Comparison of ENCODE assay signal across 8 cellular contexts in genomic region chr2:216666461-216667233, GRCh38. TPM values are rescaled to one million over a fixed set of nuclear protein-coding genes. Genes with fewer than 3 reads are reported as not detected.
DNase-seq lines count a peak whose midpoint lies in the region; ATAC-seq and TF ChIP-seq lines count a peak whose summit lies in the region.

No MANE protein-coding gene starts in this region.

- H3K27ac Mint-ChIP-seq in T-helper 17 cell = no peak overlapping the region

- H3K9me3 ChIP-seq in T-helper 17 cell (ENCODE audit: control insufficient read depth, low read length, poor library complexity, severe bottlenecking) (no peaks in the 10 kb centered on the region), ascending aorta (no peaks in the 10 kb centered on the region), right cardiac atrium (ENCODE audit: control insufficient read depth, low read length) (no peaks in the 10 kb centered on the region), gastrocnemius medialis (no peaks in the 10 kb centered on the region)

- peak; percentile 61 for ATAC-seq in HG02610 (IDR thresholded peaks at IDR 0.05; ENCODE audit: unreplicated experiment)
- ATAC-seq in T-helper 17 cell = peak; percentile 88
- ATAC-seq in right cardiac atrium = peak; percentile 34 to 59
- peak; percentile 81 to 87 for ATAC-seq in gastrocnemius medialis
- ATAC-seq in GM19452 (IDR thresholded peaks at IDR 0.05; ENCODE audit: unreplicated experiment) = no peak

- no peak overlapping the region for H3K4me3 ChIP-seq in ascending aorta
- no peak overlapping the region for H3K4me3 ChIP-seq in right cardiac atrium (ENCODE audit: low read length)
- no peak overlapping the region for H3K4me3 ChIP-seq in gastrocnemius medialis

- H3K27ac ChIP-seq in ascending aorta (peak overlapping the region; percentile 35 to 59), right cardiac atrium (ENCODE audit: low read length) (no peak overlapping the region), gastrocnemius medialis (no peak overlapping the region)

- no peak for TF ChIP-seq POLR2A in gastrocnemius medialis (IDR thresholded peaks at IDR 0.05)

- H3K36me3 ChIP-seq in ascending aorta (peaks cover 14 to 29% of the 10 kb centered on the region in 2 donors), gastrocnemius medialis (no peaks in the 10 kb centered on the region)

- DNase-seq in NCI-H146 (lab: John Stamatoyannopoulos, UW) (peak; percentile 42), T-helper 17 cell (peak; percentile 18 to 52 (median 45)), ascending aorta (ENCODE audit: low spot score in 2 of 2) (peak in 1 of 2 donors; percentile 85), right cardiac atrium (peak in 2 of 3 donors; percentile 83 to 85), gastrocnemius medialis (peak in 1 of 2 donors; percentile 58)

- intact Hi-C loops in ascending aorta (cut with DNase I) (loop anchor here (1.0 to 5.0 kb wide), 3 partner anchors 30 to 147 kb away; no protein-coding TSS in a partner anchor), right cardiac atrium (cut with DNase I) (loop anchor here in 3 of 4 donors (1.0 to 10.0 kb wide), 3 partner anchors 147 to 632 kb away; no protein-coding TSS in a partner anchor), gastrocnemius medialis (cut with DNase I; ENCODE audit: low total_unique reads) (loop anchor here (1.0 kb wide), 2 partner anchors 147 to 632 kb away; no protein-coding TSS in a partner anchor)

- in situ Hi-C loops in gastrocnemius medialis (cut with MboI; ENCODE audit: low sequenced_read_pairs in 4 of 4) = loop anchor here (5.0 to 25.0 kb wide), 2 partner anchors 149 to 629 kb away; no protein-coding TSS in a partner anchor

- no peaks in the 10 kb centered on the region for H3K4me1 Mint-ChIP-seq in T-helper 17 cell

- no peak overlapping the region for H3K4me3 Mint-ChIP-seq in T-helper 17 cell

- H3K4me1 ChIP-seq in ascending aorta = peaks cover 0 to 16% of the 10 kb centered on the region in 2 donors
- H3K4me1 ChIP-seq in right cardiac atrium (ENCODE audit: control insufficient read depth, insufficient read depth, low read length) = no peaks in the 10 kb centered on the region
- H3K4me1 ChIP-seq in gastrocnemius medialis = peaks cover 0 to 4% of the 10 kb centered on the region in 2 donors

- TF ChIP-seq CTCF in GM12801 (IDR thresholded peaks at IDR 0.05; ENCODE audit: extremely low read depth, insufficient read length) = peak; percentile 61
- peak; percentile 97 to 99 (median 98) for TF ChIP-seq CTCF in ascending aorta (IDR thresholded peaks at IDR 0.05)
- peak; percentile 94 to 98 (median 97) for TF ChIP-seq CTCF in gastrocnemius medialis (IDR thresholded peaks at IDR 0.05 in 4 of 5, conservative IDR thresholded peaks at IDR 0.05 in 1 of 5)

- peaks cover 54% of the 10 kb centered on the region for H3K27me3 Mint-ChIP-seq in T-helper 17 cell

- no peaks in the 10 kb centered on the region for H3K27me3 ChIP-seq in ascending aorta
- no peaks in the 10 kb centered on the region for H3K27me3 ChIP-seq in right cardiac atrium (ENCODE audit: control insufficient read depth, insufficient read depth)
- no peaks in the 10 kb centered on the region for H3K27me3 ChIP-seq in gastrocnemius medialis

- WGBS in right cardiac atrium = 16% methylated on average over 9 of the region's 9 CpGs

- H3K36me3 Mint-ChIP-seq in T-helper 17 cell (ENCODE audit: low read depth) = no peaks in the 10 kb centered on the region

RNA-seq across cellular contexts. Expression of gene IGFBP5, which starts 28.7 kb away (rescaled TPM):
- not detected for total RNA-seq in T-helper 17 cell
- 1,280 TPM for total RNA-seq in ascending aorta
- 100 to 1,000 TPM; 170 to 409 (median 309) TPM for total RNA-seq in right cardiac atrium
- 162 TPM for polyA plus RNA-seq in right cardiac atrium
- total RNA-seq in gastrocnemius medialis = 100 to 1,000 TPM in 3 of 4 donors, 10 to 100 TPM in 1; 99.5 to 550 (median 279) TPM

RNA-seq across cellular contexts. Expression of gene IGFBP2, which starts 33.4 kb away (rescaled TPM):
- total RNA-seq in T-helper 17 cell (1 to 10 TPM in 1 of 2 donors, not detected in 1; 6.1 TPM), ascending aorta (1,691 TPM), right cardiac atrium (100 to 1,000 TPM in 2 of 4 donors, 10 to 100 TPM in 2; 62.6 to 168 (median 92.4) TPM), gastrocnemius medialis (10 to 100 TPM; 14.3 to 44.4 (median 23.6) TPM)
- polyA plus RNA-seq in right cardiac atrium = 115 TPM

Comparison
In these comparisons a context has a peak if more than half of its experiments do, and no peak if none do; other contexts are left out.
1. H3K27ac ChIP-seq: peak in ascending aorta (2 of 2); none in right cardiac atrium (single experiment) and gastrocnemius medialis (0 of 4).
2. RNA of gene IGFBP5, which starts 28.7 kb away (total RNA-seq): 1,280 TPM in ascending aorta (single experiment), 99.5 to 550 TPM in gastrocnemius medialis and 170 to 409 TPM in right cardiac atrium; not detected in T-helper 17 cell; every median in the first group is over 100 times any median in the second.
3. Peak in every context shown above with its lines, with median percentiles within 50 percentile points of each other: CTCF ChIP-seq.